10 cellular contexts compared by ENCODE assay signal in genomic region chr10:75630746-75631145, GRCh38.
"Had no signal": no experiment of that assay in that cellular context is flagged by ENCODE, and none has a peak within 500 bp of the region (broad histone marks: within the 10 kb centered on the region; RNA-seq: fewer than 3 reads in every experiment).

No MANE protein-coding gene starts in this region.

- H3K27ac ChIP-seq: GM23248, HL-60 had no signal

- DNase-seq: GM23248, GOT3, H7, HFFc6, IMR-90, KG1 had no signal

- ATAC-seq: HCT116, K562 had no signal

- H3K9me3 ChIP-seq: HAP-1 had no signal

- H3K27ac Mint-ChIP-seq: HFFc6 had no signal

- H3K9ac ChIP-seq: GM23248 had no signal

- H3K9me3 Mint-ChIP-seq: HFFc6 had no signal

- H3K4me3 Mint-ChIP-seq: HFFc6 had no signal

- H3K4me1 ChIP-seq: HAP-1 had no signal

- H2AFZ ChIP-seq: GM23248 had no signal

- H3K36me3 ChIP-seq: HAP-1 had no signal

- H3K4me3 ChIP-seq: GM23248, HAP-1, K562 had no signal

- FAIRE-seq: K562 had no signal
